ENCODE assay signal across 13 cellular contexts in the genomic region with DNA sequence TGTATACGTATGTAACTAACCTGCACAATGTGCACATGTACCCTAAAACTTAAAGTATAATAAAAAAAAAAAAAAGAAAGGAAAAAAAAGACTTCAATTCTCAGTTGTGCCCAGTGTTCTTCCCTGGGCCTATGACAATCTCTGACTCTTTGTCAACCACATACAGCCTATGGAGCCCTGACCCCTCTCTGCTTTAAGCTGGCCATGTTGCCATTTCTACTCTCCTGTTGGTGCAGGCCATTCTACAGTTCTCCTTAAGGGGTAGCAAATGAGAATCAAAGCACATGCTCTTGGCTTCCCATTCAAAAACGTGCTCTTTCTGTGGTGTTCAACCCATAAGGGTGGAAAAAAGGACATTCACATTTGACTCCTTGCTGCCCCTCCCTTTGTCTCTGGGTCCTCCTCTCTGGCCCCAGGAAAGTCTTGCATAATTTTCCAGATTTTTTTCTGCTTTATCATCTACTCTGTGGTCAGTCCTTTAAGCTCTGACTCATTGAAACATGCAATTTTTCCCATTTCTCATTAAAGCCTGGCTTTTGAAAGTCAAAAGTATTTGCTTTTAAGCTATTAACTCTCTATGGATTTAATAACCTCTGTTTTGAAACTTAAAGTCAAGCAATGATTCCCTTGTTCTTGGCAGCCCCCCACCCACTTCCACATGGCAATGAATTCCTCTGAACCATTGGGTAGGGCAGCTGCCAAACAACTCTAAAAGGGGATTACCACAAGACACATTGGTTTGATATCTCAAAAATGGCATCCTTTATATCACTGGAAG.
A peak's percentile ranks its signal among the peaks of the same experiment; 100 is the strongest.
DNase-seq lines count a peak whose midpoint lies in the region; ATAC-seq and TF ChIP-seq lines count a peak whose summit lies in the region.
"Had no signal": no experiment of that assay in that cellular context is flagged by ENCODE, and none has a peak within 500 bp of the region (broad histone marks: within the 10 kb centered on the region; RNA-seq: fewer than 3 reads in every experiment).

No MANE protein-coding gene starts in this region.

- H3K27ac ChIP-seq in lower lobe of right lung = no peak overlapping the region
- H3K27ac ChIP-seq: ascending aorta had no signal

- ATAC-seq in lower lobe of right lung = no peak
- ATAC-seq in HG03097 (IDR thresholded peaks at IDR 0.05; ENCODE audit: low FRiP score, unreplicated experiment) = no peak

- no peak for TF ChIP-seq CTCF in HFFc6 (IDR thresholded peaks at IDR 0.05)
- TF ChIP-seq CTCF in lower lobe of right lung (IDR thresholded peaks at IDR 0.05) = no peak

- H3K9me3 ChIP-seq in lower lobe of right lung = no peaks in the 10 kb centered on the region
- H3K9me3 ChIP-seq: ascending aorta had no signal

- H3K4me1 Mint-ChIP-seq in HFFc6 (ENCODE audit: low read depth) = peaks cover 38% of the 10 kb centered on the region
- H3K4me1 Mint-ChIP-seq: CD4-positive, CD25-positive, alpha-beta regulatory T cell had no signal

- DNase-seq in A172 (ENCODE audit: low spot score) (peak; percentile 97), HFFc6 (peak; percentile 96), SW480 (ENCODE audit: low spot score) (peak; percentile 43), glomerular visceral epithelial cell (ENCODE audit: extremely low spot score) (peak; percentile 96), cerebellar cortex (ENCODE audit: low spot score) (no peak), lower lobe of right lung (no peak)
- no peak for DNase-seq in activated T-cell treated with anti-CD3 and anti-CD28 coated beads, Interleukin-2, amount 50 U/mL, for 48 hours
- DNase-seq: activated CD4-positive, alpha-beta T cell treated with anti-CD3 and anti-CD28 coated beads, Interleukin-2, amount 50 U/mL, for 4 hours; CD4-positive, CD25-positive, alpha-beta regulatory T cell; NK-92 treated with Interleukin-12 subunit alpha and Interleukin-12 subunit beta, amount 100 ng/mL, for 24 hours had no signal

- peaks cover 4% of the 10 kb centered on the region for H3K27me3 Mint-ChIP-seq in HFFc6 (ENCODE audit: insufficient read depth)
- H3K27me3 Mint-ChIP-seq: CD4-positive, CD25-positive, alpha-beta regulatory T cell; progenitor cell of endocrine pancreas had no signal

- no peak overlapping the region for H3K4me3 ChIP-seq in lower lobe of right lung
- H3K4me3 ChIP-seq: ascending aorta had no signal

- intact Hi-C loops in lower lobe of right lung (cut with DNase I) = no loop called here

- H3K36me3 ChIP-seq in lower lobe of right lung = no peaks in the 10 kb centered on the region
- H3K36me3 ChIP-seq: ascending aorta had no signal

- no peaks in the 10 kb centered on the region for H3K27me3 ChIP-seq in lower lobe of right lung (ENCODE audit: low read depth)
- H3K27me3 ChIP-seq: ascending aorta had no signal

- H3K4me3 Mint-ChIP-seq in HFFc6 = peak overlapping the region; percentile 53
- H3K4me3 Mint-ChIP-seq: CD4-positive, CD25-positive, alpha-beta regulatory T cell had no signal

- H3K27ac Mint-ChIP-seq in HFFc6 = peak overlapping the region; percentile 89
- H3K27ac Mint-ChIP-seq: CD4-positive, CD25-positive, alpha-beta regulatory T cell; progenitor cell of endocrine pancreas had no signal

- peaks cover 20% of the 10 kb centered on the region for H3K36me3 Mint-ChIP-seq in HFFc6 (ENCODE audit: low read depth)
- H3K36me3 Mint-ChIP-seq: CD4-positive, CD25-positive, alpha-beta regulatory T cell had no signal

- peaks cover 17% of the 10 kb centered on the region for H3K9me3 Mint-ChIP-seq in HFFc6

- H3K4me1 ChIP-seq in lower lobe of right lung = no peaks in the 10 kb centered on the region
- H3K4me1 ChIP-seq: ascending aorta had no signal

Comparison
In these comparisons a context has a peak if more than half of its experiments do, and no peak if none do; other contexts are left out.
1. DNase-seq: peak in A172 (single experiment), HFFc6 (single experiment), SW480 (single experiment) and glomerular visceral epithelial cell (single experiment); none in activated T-cell treated with anti-CD3 and anti-CD28 coated beads, Interleukin-2, amount 50 U/mL, for 48 hours (0 of 2), cerebellar cortex (single experiment) and lower lobe of right lung (single experiment).